8 cellular contexts compared by ENCODE assay signal in the genomic region with DNA sequence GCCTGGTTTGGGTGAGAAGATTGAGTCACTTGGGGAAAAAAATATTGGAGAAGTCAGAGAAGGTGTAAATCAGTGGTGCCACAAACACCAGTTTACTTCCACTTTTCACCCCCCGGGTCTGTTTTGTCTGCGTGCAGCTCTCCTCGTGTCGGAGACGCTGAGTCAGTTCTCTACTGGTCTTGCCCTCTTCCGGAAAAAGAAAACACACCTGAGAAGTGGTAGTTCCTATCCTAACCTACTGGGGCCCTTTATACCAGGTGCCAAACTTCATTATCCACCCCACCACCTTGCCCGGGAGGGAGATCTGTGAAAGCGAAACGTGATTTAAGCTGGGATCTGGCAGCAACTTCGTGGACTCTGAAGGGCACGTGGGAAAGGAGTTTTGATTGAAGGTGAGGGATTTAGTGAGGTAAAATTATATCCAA. TPM values are rescaled to one million over a fixed set of nuclear protein-coding genes. Genes with fewer than 3 reads are reported as not detected.
DNase-seq lines count a peak whose midpoint lies in the region; ATAC-seq and TF ChIP-seq lines count a peak whose summit lies in the region.

No MANE protein-coding gene starts in this region.

- H3K27me3 ChIP-seq in esophagus (ENCODE audit: control insufficient read depth in 1 of 2, insufficient read depth in 2 of 2, low read length in 2 of 2) (no peaks in the 10 kb centered on the region), suprapubic skin (no peaks in the 10 kb centered on the region)

- WGBS in esophagus, 2 donors, result 16 to 19% methylated on average over 11 of the region's 11 CpGs
- 11% methylated on average over 11 of the region's 11 CpGs for whole genome bisulfite sequencing in suprapubic skin

- CTCF ChIA-PET in activated CD8-positive, alpha-beta memory T cell treated with anti-CD3 and anti-CD28 coated beads, Interleukin-2, amount 10 ng/mL, durations not matched to agents 7 days and 5 days (lab: Charles Lee), result interaction anchor here (0.8 to 4.5 kb wide), 20 partner anchors 19 to 363 kb away, joined by 3 to 37 read pairs (median 4); no protein-coding TSS in a partner anchor

- H3K27me3 Mint-ChIP-seq in activated CD8-positive, alpha-beta memory T cell treated with anti-CD3 and anti-CD28 coated beads, Interleukin-2, amount 10 ng/mL, durations not matched to agents 7 days and 5 days, result no peaks in the 10 kb centered on the region
- H3K27me3 Mint-ChIP-seq in neural crest cell (ENCODE audit: low read depth), result no peaks in the 10 kb centered on the region

- H3K36me3 ChIP-seq in esophagus (ENCODE audit: control insufficient read depth in 2 of 2, insufficient read depth in 2 of 2, low read length in 1 of 2) (no peaks in the 10 kb centered on the region), suprapubic skin (no peaks in the 10 kb centered on the region)

- H3K4me3 Mint-ChIP-seq in activated CD8-positive, alpha-beta memory T cell treated with anti-CD3 and anti-CD28 coated beads, Interleukin-2, amount 10 ng/mL, durations not matched to agents 7 days and 5 days, result peak overlapping the region; percentile 99
- peak overlapping the region; percentile 92 for H3K4me3 Mint-ChIP-seq in neural crest cell

- peaks cover 59% of the 10 kb centered on the region for H3K36me3 Mint-ChIP-seq in activated CD8-positive, alpha-beta memory T cell treated with anti-CD3 and anti-CD28 coated beads, Interleukin-2, amount 10 ng/mL, durations not matched to agents 7 days and 5 days
- peaks cover 19% of the 10 kb centered on the region for H3K36me3 Mint-ChIP-seq in neural crest cell (ENCODE audit: low read depth)

- H3K9me3 Mint-ChIP-seq in activated CD8-positive, alpha-beta memory T cell treated with anti-CD3 and anti-CD28 coated beads, Interleukin-2, amount 10 ng/mL, durations not matched to agents 7 days and 5 days (ENCODE audit: low read depth), result peaks cover 5% of the 10 kb centered on the region
- peaks cover 6% of the 10 kb centered on the region for H3K9me3 Mint-ChIP-seq in neural crest cell

- H3K4me3 ChIP-seq in esophagus (ENCODE audit: low read depth in 1 of 2, low read length in 2 of 2) (peak overlapping the region; percentile 53 to 93), suprapubic skin (peak overlapping the region; percentile 100)

- H3K4me1 ChIP-seq in esophagus (ENCODE audit: control insufficient read depth in 2 of 2, insufficient read depth in 2 of 2, low read length in 1 of 2) (peaks cover 0 to 2% of the 10 kb centered on the region in 2 donors), suprapubic skin (peaks cover 39% of the 10 kb centered on the region)

- H3K9me3 ChIP-seq in esophagus (ENCODE audit: control insufficient read depth in 2 of 2, insufficient read depth in 1 of 2, low read depth in 1 of 2, low read length in 1 of 2), result no peaks in the 10 kb centered on the region
- H3K9me3 ChIP-seq in suprapubic skin, result no peaks in the 10 kb centered on the region

- TF ChIP-seq EP300 in suprapubic skin (IDR thresholded peaks at IDR 0.05), result no peak

- intact Hi-C loops in Right ventricle myocardium inferior (cut with DNase I), result loop anchor here (2.0 to 5.0 kb wide), 5 partner anchors 109 to 353 kb away; partner anchors contain the start of genes SWT1 and TRMT1L
- intact Hi-C loops in left ventricle myocardium superior (cut with micrococcal nuclease), result no loop called here

- peak; percentile 69 for DNase-seq in Right ventricle myocardium inferior (ENCODE audit: missing footprints)
- no peak for DNase-seq in left ventricle myocardium superior
- DNase-seq in NCI-H2227 treated with DMSO at 0.1 percent for 48 hours (lab: John Stamatoyannopoulos, UW), result peak; percentile 56
- peak; percentile 90 for DNase-seq in activated CD8-positive, alpha-beta memory T cell treated with anti-CD3 and anti-CD28 coated beads, Interleukin-2, amount 10 ng/mL, durations not matched to agents 7 days and 5 days
- no peak for DNase-seq in neural crest cell (ENCODE audit: low read depth, low spot score)
- DNase-seq in suprapubic skin (ENCODE audit: low spot score in 2 of 2), result peak; percentile 67 to 80

- TF ChIP-seq CTCF in neural crest cell (conservative IDR thresholded peaks at IDR 0.05) (peak; percentile 30), suprapubic skin (IDR thresholded peaks at IDR 0.05) (no peak)

- no peak for TF ChIP-seq POLR2A in suprapubic skin (IDR thresholded peaks at IDR 0.05)

- peak overlapping the region; percentile 97 for H3K27ac Mint-ChIP-seq in activated CD8-positive, alpha-beta memory T cell treated with anti-CD3 and anti-CD28 coated beads, Interleukin-2, amount 10 ng/mL, durations not matched to agents 7 days and 5 days
- peak overlapping the region; percentile 99 for H3K27ac Mint-ChIP-seq in neural crest cell (ENCODE audit: unreplicated experiment)

- peak overlapping the region; percentile 97 to 98 for H3K27ac ChIP-seq in esophagus (ENCODE audit: low read depth in 2 of 2, low read length in 1 of 2)
- H3K27ac ChIP-seq in suprapubic skin, result peak overlapping the region; percentile 99

- peaks cover 40% of the 10 kb centered on the region for H3K4me1 Mint-ChIP-seq in activated CD8-positive, alpha-beta memory T cell treated with anti-CD3 and anti-CD28 coated beads, Interleukin-2, amount 10 ng/mL, durations not matched to agents 7 days and 5 days
- H3K4me1 Mint-ChIP-seq in neural crest cell, result peaks cover 47% of the 10 kb centered on the region

- ATAC-seq in Right ventricle myocardium inferior (no peak), left ventricle myocardium superior (no peak), HG02981 (IDR thresholded peaks at IDR 0.05; ENCODE audit: unreplicated experiment) (peak; percentile 41)
- ATAC-seq in activated CD8-positive, alpha-beta memory T cell treated with anti-CD3 and anti-CD28 coated beads, Interleukin-2, amount 10 ng/mL, durations not matched to agents 7 days and 5 days, result peak; percentile 43

RNA-seq across cellular contexts. Expression of gene IVNS1ABP, which starts 0.9 kb away (rescaled TPM):
- total RNA-seq in Right ventricle myocardium inferior (59.0 TPM), left ventricle myocardium superior (80.3 TPM), neural crest cell (125 and 126 TPM in 2 replicates), suprapubic skin (100 to 1,000 TPM; 116 to 189 (median 145) TPM)
- total RNA-seq in activated CD8-positive, alpha-beta memory T cell treated with anti-CD3 and anti-CD28 coated beads, Interleukin-2, amount 10 ng/mL, durations not matched to agents 7 days and 5 days, result 100 to 1,000 TPM; 251 to 509 TPM
- 10 to 100 TPM; 40.5 to 40.8 TPM for polyA plus RNA-seq in esophagus

Comparison
In these comparisons a context has a peak if more than half of its experiments do, and no peak if none do; other contexts are left out.
1. DNase-seq: peak in Right ventricle myocardium inferior (single experiment), NCI-H2227 treated with DMSO at 0.1 percent for 48 hours (single experiment), activated CD8-positive, alpha-beta memory T cell treated with anti-CD3 and anti-CD28 coated beads, Interleukin-2, amount 10 ng/mL, durations not matched to agents 7 days and 5 days (single experiment) and suprapubic skin (2 of 2); none in left ventricle myocardium superior (single experiment) and neural crest cell (single experiment).
2. ATAC-seq: peak in HG02981 (single experiment) and activated CD8-positive, alpha-beta memory T cell treated with anti-CD3 and anti-CD28 coated beads, Interleukin-2, amount 10 ng/mL, durations not matched to agents 7 days and 5 days (single experiment); none in Right ventricle myocardium inferior (single experiment) and left ventricle myocardium superior (single experiment).